ENCODE assay signal across 37 cellular contexts in genomic region chr10:4645836-4646235, GRCh38.
"Had no signal": no experiment of that assay in that cellular context is flagged by ENCODE, and none has a peak within 500 bp of the region (broad histone marks: within the 10 kb centered on the region; RNA-seq: fewer than 3 reads in every experiment).

No MANE protein-coding gene starts in this region.

- H3K9me3 ChIP-seq: ascending aorta had no signal

- H3K27ac ChIP-seq: ascending aorta, cardiac muscle cell, VCaP had no signal

- H3K4me3 Mint-ChIP-seq: activated B cell treated with CpG ODN at 0.5 μM for 24 hours; activated CD4-positive, alpha-beta memory T cell treated with anti-CD3 and anti-CD28 coated beads for 36 hours; activated CD4-positive, alpha-beta T cell treated with anti-CD3 and anti-CD28 coated beads, Interleukin-2, amount 10 ng/mL, durations not matched to agents 24 days and 14 days; activated CD8-positive, alpha-beta T cell treated with anti-CD3 and anti-CD28 coated beads for 36 hours; activated naive CD4-positive, alpha-beta T cell treated with anti-CD3 and anti-CD28 coated beads, Interleukin-2, amount 10 ng/mL, durations not matched to agents 7 days and 5 days; activated naive CD4-positive, alpha-beta T cell treated with anti-CD3 and anti-CD28 coated beads, Interleukin-2, amount 50 U/mL, for 24 hours; activated naive CD8-positive, alpha-beta T cell; activated naive CD8-positive, alpha-beta T cell treated with anti-CD3 and anti-CD28 coated beads, Interleukin-2, amount 10 ng/mL, durations not matched to agents 7 days and 5 days; activated naive CD8-positive, alpha-beta T cell treated with anti-CD3 and anti-CD28 coated beads, Interleukin-2, amount 50 U/mL, for 24 hours; activated T-cell treated with anti-CD3 and anti-CD28 coated beads, Interleukin-2, amount 50 U/mL, for 4 hours; activated T-cell treated with anti-CD3 and anti-CD28 coated beads, Interleukin-2, amount 50 U/mL, for 72 hours; activated T-helper 1 cell treated with anti-CD3 and anti-CD28 coated beads, Interleukin-12 subunit alpha, Interleukin-12 subunit beta, Interleukin-2, Interleukin-4 antibody, amounts not matched to agents 30 ng/mL and 10 ng/mL and 1 ng/mL, durations not matched to agents 14 hours and 24 hours and 36 hours; brain; T-helper 1 cell treated with Interleukin-12 subunit alpha and Interleukin-12 subunit beta and Interleukin-4 antibody, amounts not matched to agents 30 μg/mL and 1 μg/mL, for 36 hours; T-helper 2 cell treated with Interferon-gamma antibody and Interleukin-4, amounts not matched to agents 5 μg/mL and 100 μg/mL, for 36 hours had no signal

- H3K36me3 ChIP-seq: ascending aorta, cardiac muscle cell had no signal

- H3K4me1 Mint-ChIP-seq: activated B cell treated with CpG ODN at 0.5 μM for 24 hours had no signal

- H3K27ac Mint-ChIP-seq: activated B cell treated with CpG ODN at 0.5 μM for 24 hours; activated CD4-positive, alpha-beta memory T cell treated with anti-CD3 and anti-CD28 coated beads for 36 hours; activated CD4-positive, alpha-beta T cell treated with anti-CD3 and anti-CD28 coated beads, Interleukin-2, amount 10 ng/mL, durations not matched to agents 24 days and 14 days; activated CD8-positive, alpha-beta T cell treated with anti-CD3 and anti-CD28 coated beads for 36 hours; activated naive CD4-positive, alpha-beta T cell treated with anti-CD3 and anti-CD28 coated beads, Interleukin-2, amount 10 ng/mL, durations not matched to agents 7 days and 5 days; activated naive CD4-positive, alpha-beta T cell treated with anti-CD3 and anti-CD28 coated beads, Interleukin-2, amount 50 U/mL, for 24 hours; activated naive CD8-positive, alpha-beta T cell; activated naive CD8-positive, alpha-beta T cell treated with anti-CD3 and anti-CD28 coated beads, Interleukin-2, amount 10 ng/mL, durations not matched to agents 7 days and 5 days; activated naive CD8-positive, alpha-beta T cell treated with anti-CD3 and anti-CD28 coated beads, Interleukin-2, amount 50 U/mL, for 24 hours; activated T-helper 1 cell treated with anti-CD3 and anti-CD28 coated beads, Interleukin-12 subunit alpha, Interleukin-12 subunit beta, Interleukin-2, Interleukin-4 antibody, amounts not matched to agents 30 ng/mL and 10 ng/mL and 1 ng/mL, durations not matched to agents 14 hours and 24 hours and 36 hours; activated T-helper 2 cell treated with anti-CD3 and anti-CD28 coated beads, Interferon-gamma antibody, Interleukin-2, Interleukin-4, amounts not matched to agents 10 μg/mL and 5 μg/mL and 100 μg/mL, durations not matched to agents 14 hours and 24 hours and 36 hours; T-helper 1 cell treated with Interleukin-12 subunit alpha and Interleukin-12 subunit beta and Interleukin-4 antibody, amounts not matched to agents 30 μg/mL and 1 μg/mL, for 36 hours; T-helper 2 cell treated with Interferon-gamma antibody and Interleukin-4, amounts not matched to agents 5 μg/mL and 100 μg/mL, for 36 hours had no signal

- H3K27me3 ChIP-seq: ascending aorta, cardiac muscle cell had no signal

- ATAC-seq: activated CD8-positive, alpha-beta T cell treated with anti-CD3 and anti-CD28 coated beads for 36 hours; activated naive CD8-positive, alpha-beta T cell treated with anti-CD3 and anti-CD28 coated beads, Interleukin-2, amount 50 U/mL, for 24 hours; activated T-cell treated with anti-CD3 and anti-CD28 coated beads, Interleukin-2, amount 50 U/mL, for 4 hours; activated T-cell treated with anti-CD3 and anti-CD28 coated beads, Interleukin-2, amount 50 U/mL, for 72 hours had no signal

- DNase-seq: activated B cell treated with CpG ODN at 0.5 μM for 24 hours; activated CD4-positive, alpha-beta memory T cell treated with anti-CD3 and anti-CD28 coated beads for 36 hours; activated CD4-positive, alpha-beta T cell treated with anti-CD3 and anti-CD28 coated beads for 4 hours; activated CD4-positive, alpha-beta T cell treated with anti-CD3 and anti-CD28 coated beads, Interleukin-2, amount 10 ng/mL, durations not matched to agents 24 days and 14 days; activated CD4-positive, alpha-beta T cell treated with anti-CD3 and anti-CD28 coated beads, Interleukin-2, amount 50 U/mL, for 1 hour; activated CD4-positive, alpha-beta T cell treated with anti-CD3 and anti-CD28 coated beads, Interleukin-2, amount 50 U/mL, for 4 hours; activated CD4-positive, CD25-positive, alpha-beta regulatory T cell treated with anti-CD3 and anti-CD28 coated beads, Interleukin-2, amount 50 U/mL, for 72 hours; activated CD8-positive, alpha-beta memory T cell treated with anti-CD3 and anti-CD28 coated beads, Interleukin-2, amount 50 U/mL, for 4 hours; activated CD8-positive, alpha-beta T cell treated with anti-CD3 and anti-CD28 coated beads for 36 hours; activated effector memory CD4-positive, alpha-beta T cell treated with Interleukin-2 at 50 U/mL for 16 hours; activated gamma-delta T cell; activated naive CD4-positive, alpha-beta T cell treated with anti-CD3 and anti-CD28 coated beads, Interleukin-2, amount 10 ng/mL, durations not matched to agents 7 days and 5 days; activated naive CD4-positive, alpha-beta T cell treated with Interleukin-2 at 50 U/mL for 16 hours; activated naive CD8-positive, alpha-beta T cell treated with anti-CD3 and anti-CD28 coated beads, Interleukin-2, amount 10 ng/mL, durations not matched to agents 7 days and 5 days; activated naive CD8-positive, alpha-beta T cell treated with anti-CD3 and anti-CD28 coated beads, Interleukin-2, amount 50 U/mL, for 24 hours; activated T-cell treated with anti-CD3 and anti-CD28 coated beads for 4 hours; activated T-cell treated with anti-CD3 and anti-CD28 coated beads, Interleukin-2, amount 50 U/mL, for 1 hour; activated T-cell treated with anti-CD3 and anti-CD28 coated beads, Interleukin-2, amount 50 U/mL, for 4 hours; activated T-cell treated with anti-CD3 and anti-CD28 coated beads, Interleukin-2, amount 50 U/mL, for 72 hours; amygdala; anterior cingulate cortex; caudate nucleus; T-helper 1 cell; T-helper 2 cell; T-helper 9 cell had no signal

- H3K9me3 Mint-ChIP-seq: activated B cell treated with CpG ODN at 0.5 μM for 24 hours; activated CD4-positive, alpha-beta memory T cell treated with anti-CD3 and anti-CD28 coated beads for 36 hours; activated CD8-positive, alpha-beta T cell treated with anti-CD3 and anti-CD28 coated beads for 36 hours; activated naive CD4-positive, alpha-beta T cell treated with anti-CD3 and anti-CD28 coated beads, Interleukin-2, amount 10 ng/mL, durations not matched to agents 7 days and 5 days; activated naive CD4-positive, alpha-beta T cell treated with anti-CD3 and anti-CD28 coated beads, Interleukin-2, amount 50 U/mL, for 24 hours; activated naive CD8-positive, alpha-beta T cell treated with anti-CD3 and anti-CD28 coated beads, Interleukin-2, amount 10 ng/mL, durations not matched to agents 7 days and 5 days; activated naive CD8-positive, alpha-beta T cell treated with anti-CD3 and anti-CD28 coated beads, Interleukin-2, amount 50 U/mL, for 24 hours; activated T-cell treated with anti-CD3 and anti-CD28 coated beads, Interleukin-2, amount 50 U/mL, for 4 hours; activated T-cell treated with anti-CD3 and anti-CD28 coated beads, Interleukin-2, amount 50 U/mL, for 72 hours; activated T-helper 1 cell treated with anti-CD3 and anti-CD28 coated beads, Interleukin-12 subunit alpha, Interleukin-12 subunit beta, Interleukin-2, Interleukin-4 antibody, amounts not matched to agents 30 ng/mL and 10 ng/mL and 1 ng/mL, durations not matched to agents 14 hours and 24 hours and 36 hours; activated T-helper 2 cell treated with anti-CD3 and anti-CD28 coated beads, Interferon-gamma antibody, Interleukin-2, Interleukin-4, amounts not matched to agents 10 μg/mL and 5 μg/mL and 100 μg/mL, durations not matched to agents 14 hours and 24 hours and 36 hours; brain; T-helper 1 cell treated with Interleukin-12 subunit alpha and Interleukin-12 subunit beta and Interleukin-4 antibody, amounts not matched to agents 30 μg/mL and 1 μg/mL, for 36 hours; T-helper 2 cell treated with Interferon-gamma antibody and Interleukin-4, amounts not matched to agents 5 μg/mL and 100 μg/mL, for 36 hours had no signal

- H3K27me3 Mint-ChIP-seq: activated B cell treated with CpG ODN at 0.5 μM for 24 hours; activated CD4-positive, alpha-beta memory T cell treated with anti-CD3 and anti-CD28 coated beads for 36 hours; activated CD4-positive, alpha-beta T cell treated with anti-CD3 and anti-CD28 coated beads, Interleukin-2, amount 10 ng/mL, durations not matched to agents 24 days and 14 days; activated naive CD4-positive, alpha-beta T cell treated with anti-CD3 and anti-CD28 coated beads, Interleukin-2, amount 10 ng/mL, durations not matched to agents 7 days and 5 days; activated naive CD4-positive, alpha-beta T cell treated with anti-CD3 and anti-CD28 coated beads, Interleukin-2, amount 50 U/mL, for 24 hours; activated naive CD8-positive, alpha-beta T cell; activated naive CD8-positive, alpha-beta T cell treated with anti-CD3 and anti-CD28 coated beads, Interleukin-2, amount 50 U/mL, for 24 hours had no signal

- FAIRE-seq: bronchial epithelial cell, TTC549 had no signal

- H3K4me3 ChIP-seq: ascending aorta, cardiac muscle cell had no signal
